ENCODE assay signal across 8 cellular contexts in the genomic region with DNA sequence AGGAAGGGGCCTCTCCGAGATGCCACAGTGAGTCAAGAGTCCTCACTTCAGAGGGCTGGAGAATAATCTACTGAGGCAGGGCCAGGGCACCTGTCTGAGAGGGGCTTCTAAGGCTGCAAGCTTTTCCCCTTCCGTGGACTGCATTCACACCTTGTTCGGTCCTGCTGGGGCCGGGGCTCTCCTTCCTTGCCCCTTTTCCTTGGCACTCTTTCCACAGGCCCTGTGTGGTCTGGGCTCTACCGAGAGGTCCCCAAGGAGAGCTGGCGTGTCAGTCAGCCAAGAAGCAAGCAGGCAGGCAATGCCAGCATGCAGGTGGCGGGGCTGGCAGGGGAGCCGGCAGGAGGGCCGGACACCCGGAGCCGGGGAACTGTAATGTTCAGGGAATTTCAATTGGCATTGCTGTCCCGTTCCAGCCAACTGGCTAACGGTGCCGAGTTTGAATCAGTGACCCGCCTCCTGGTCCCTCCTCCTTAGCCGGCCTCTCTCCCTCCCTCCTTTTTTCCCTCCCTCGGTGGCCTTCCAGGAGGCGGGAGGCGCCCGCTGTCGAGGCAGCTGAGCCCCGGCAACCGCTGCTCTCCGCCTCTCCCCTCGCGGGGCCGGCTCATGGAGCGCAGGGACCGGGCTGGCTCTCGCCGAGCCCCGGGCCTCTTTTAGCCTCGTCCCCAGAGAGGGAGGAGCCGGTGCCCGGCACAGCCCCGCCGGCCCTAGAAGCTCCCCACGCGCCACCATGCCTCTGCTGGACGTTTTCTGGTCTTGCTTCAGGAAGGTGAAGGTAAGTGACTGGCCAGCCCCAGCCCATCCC. TPM values are rescaled to one million over a fixed set of nuclear protein-coding genes. Genes with fewer than 3 reads are reported as not detected.
DNase-seq lines count a peak whose midpoint lies in the region; ATAC-seq and TF ChIP-seq lines count a peak whose summit lies in the region.

A gene with protein sequence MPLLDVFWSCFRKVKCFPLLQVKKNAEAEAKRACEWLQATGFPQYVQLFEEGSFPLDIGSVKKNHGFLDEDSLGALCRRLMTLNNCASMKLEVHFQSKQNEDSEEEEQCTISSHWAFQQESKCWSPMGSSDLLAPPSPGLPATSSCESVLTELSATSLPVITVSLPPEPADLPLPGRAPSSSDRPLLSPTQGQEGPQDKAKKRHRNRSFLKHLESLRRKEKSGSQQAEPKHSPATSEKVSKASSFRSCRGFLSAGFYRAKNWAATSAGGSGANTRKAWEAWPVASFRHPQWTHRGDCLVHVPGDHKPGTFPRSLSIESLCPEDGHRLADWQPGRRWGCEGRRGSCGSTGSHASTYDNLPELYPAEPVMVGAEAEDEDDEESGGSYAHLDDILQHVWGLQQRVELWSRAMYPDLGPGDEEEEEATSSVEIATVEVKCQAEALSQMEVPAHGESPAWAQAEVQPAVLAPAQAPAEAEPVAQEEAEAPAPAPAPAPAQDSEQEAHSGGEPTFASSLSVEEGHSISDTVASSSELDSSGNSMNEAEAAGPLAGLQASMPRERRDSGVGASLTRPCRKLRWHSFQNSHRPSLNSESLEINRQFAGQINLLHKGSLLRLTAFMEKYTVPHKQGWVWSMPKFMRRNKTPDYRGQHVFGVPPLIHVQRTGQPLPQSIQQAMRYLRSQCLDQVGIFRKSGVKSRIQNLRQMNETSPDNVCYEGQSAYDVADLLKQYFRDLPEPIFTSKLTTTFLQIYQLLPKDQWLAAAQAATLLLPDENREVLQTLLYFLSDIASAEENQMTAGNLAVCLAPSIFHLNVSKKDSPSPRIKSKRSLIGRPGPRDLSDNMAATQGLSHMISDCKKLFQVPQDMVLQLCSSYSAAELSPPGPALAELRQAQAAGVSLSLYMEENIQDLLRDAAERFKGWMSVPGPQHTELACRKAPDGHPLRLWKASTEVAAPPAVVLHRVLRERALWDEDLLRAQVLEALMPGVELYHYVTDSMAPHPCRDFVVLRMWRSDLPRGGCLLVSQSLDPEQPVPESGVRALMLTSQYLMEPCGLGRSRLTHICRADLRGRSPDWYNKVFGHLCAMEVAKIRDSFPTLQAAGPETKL (plus strand): TSS at position 511 of the 802 bp plus-strand sequence. CDS start 217 bp downstream, at position 728.

- no peak within 1 kb of the TSS for H3K27ac Mint-ChIP-seq in WTC11

- ATAC-seq in WTC11 (peak; percentile 85), sciatic nerve (peak; percentile 78), GM21528 (IDR thresholded peaks at IDR 0.05; ENCODE audit: low FRiP score, unreplicated experiment) (no peak), HG02970 (IDR thresholded peaks at IDR 0.05; ENCODE audit: low FRiP score, unreplicated experiment) (no peak), GM18511 (IDR thresholded peaks at IDR 0.05; ENCODE audit: unreplicated experiment) (no peak), HG03196 (IDR thresholded peaks at IDR 0.05; ENCODE audit: unreplicated experiment) (no peak)

- H3K4me1 Mint-ChIP-seq in WTC11 = peaks cover 11% of the 10 kb centered on the region

- peak within 1 kb of the TSS; percentile 26 to 34 for H3K4me3 ChIP-seq in right atrium auricular region

- H3K36me3 ChIP-seq in ES-I3 (ENCODE audit: insufficient read depth, low read length) (no peaks in the 10 kb centered on the region), right atrium auricular region (no peaks in the 10 kb centered on the region)

- intact Hi-C loops in sciatic nerve (cut with DNase I) = no loop called here

- H3K36me3 Mint-ChIP-seq in WTC11 = no peaks in the 10 kb centered on the region

- peak within 1 kb of the TSS; percentile 53 for H3K9ac ChIP-seq in ES-I3 (ENCODE audit: low read depth, low read length)

- POLR2A ChIA-PET in WTC11 (lab: Charles Lee) = interaction anchor here (0.6 kb wide), 1 partner anchor 450 kb away, joined by 3 read pairs; no protein-coding TSS in a partner anchor

- H3K9me3 ChIP-seq in ES-I3 (ENCODE audit: control insufficient read depth, insufficient read depth, low read length) = no peaks in the 10 kb centered on the region
- H3K9me3 ChIP-seq in right atrium auricular region = no peaks in the 10 kb centered on the region

- peak within 1 kb of the TSS; percentile 45 for H3K4me3 Mint-ChIP-seq in WTC11

- DNase-seq in WTC11 (ENCODE audit: low spot score) = peak; percentile 54
- DNase-seq in right atrium auricular region (ENCODE audit: low spot score) = no peak
- peak; percentile 68 for DNase-seq in sciatic nerve (ENCODE audit: low spot score)

- no peak within 1 kb of the TSS for H3K27ac ChIP-seq in right atrium auricular region

- H3K9me3 Mint-ChIP-seq in WTC11 = no peaks in the 10 kb centered on the region

- no peaks in the 10 kb centered on the region for H3K27me3 ChIP-seq in right atrium auricular region

- CTCF ChIA-PET in WTC11 (lab: Charles Lee) = interaction anchor here (1.4 to 2.6 kb wide), 2 partner anchors 48 to 63 kb away, joined by 4 to 10 read pairs; no protein-coding TSS in a partner anchor

- H3K27me3 Mint-ChIP-seq in WTC11 (ENCODE audit: low read depth) = peaks cover 11% of the 10 kb centered on the region

- TF ChIP-seq CTCF in WTC11 (IDR thresholded peaks at IDR 0.05) (no peak), right atrium auricular region (IDR thresholded peaks at IDR 0.05) (no peak)

- H3K4me1 ChIP-seq in ES-I3 (ENCODE audit: insufficient read depth, low read length) (peaks cover 28% of the 10 kb centered on the region), right atrium auricular region (no peaks in the 10 kb centered on the region)

TF ChIP-seq in WTC11, 78 proteins besides CTCF, POLR2A, EP300 and RAD21 (continues in another document):
- TF ChIP-seq ZNF121 (CRISPR knock-in tag; IDR thresholded peaks at IDR 0.05) (no peak), NR2C2 (CRISPR knock-in tag; IDR thresholded peaks at IDR 0.05) (no peak), SP1 (CRISPR knock-in tag; conservative IDR thresholded peaks at IDR 0.05) (no peak), ELF4 (CRISPR knock-in tag; IDR thresholded peaks at IDR 0.05; ENCODE audit: low read depth) (no peak), KAT7 (CRISPR knock-in tag; IDR thresholded peaks at IDR 0.05; ENCODE audit: borderline replicate concordance) (no peak), CREM (CRISPR knock-in tag; IDR thresholded peaks at IDR 0.05) (no peak)
- TF ChIP-seq, protein P1, sequence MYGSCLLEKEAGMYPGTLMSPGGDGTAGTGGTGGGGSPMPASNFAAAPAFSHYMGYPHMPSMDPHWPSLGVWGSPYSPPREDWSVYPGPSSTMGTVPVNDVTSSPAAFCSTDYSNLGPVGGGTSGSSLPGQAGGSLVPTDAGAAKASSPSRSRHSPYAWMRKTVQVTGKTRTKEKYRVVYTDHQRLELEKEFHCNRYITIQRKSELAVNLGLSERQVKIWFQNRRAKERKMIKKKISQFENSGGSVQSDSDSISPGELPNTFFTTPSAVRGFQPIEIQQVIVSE (CRISPR knock-in tag; IDR thresholded peaks at IDR 0.05; ENCODE audit: borderline replicate concordance) = no peak
- TF ChIP-seq, protein P2, sequence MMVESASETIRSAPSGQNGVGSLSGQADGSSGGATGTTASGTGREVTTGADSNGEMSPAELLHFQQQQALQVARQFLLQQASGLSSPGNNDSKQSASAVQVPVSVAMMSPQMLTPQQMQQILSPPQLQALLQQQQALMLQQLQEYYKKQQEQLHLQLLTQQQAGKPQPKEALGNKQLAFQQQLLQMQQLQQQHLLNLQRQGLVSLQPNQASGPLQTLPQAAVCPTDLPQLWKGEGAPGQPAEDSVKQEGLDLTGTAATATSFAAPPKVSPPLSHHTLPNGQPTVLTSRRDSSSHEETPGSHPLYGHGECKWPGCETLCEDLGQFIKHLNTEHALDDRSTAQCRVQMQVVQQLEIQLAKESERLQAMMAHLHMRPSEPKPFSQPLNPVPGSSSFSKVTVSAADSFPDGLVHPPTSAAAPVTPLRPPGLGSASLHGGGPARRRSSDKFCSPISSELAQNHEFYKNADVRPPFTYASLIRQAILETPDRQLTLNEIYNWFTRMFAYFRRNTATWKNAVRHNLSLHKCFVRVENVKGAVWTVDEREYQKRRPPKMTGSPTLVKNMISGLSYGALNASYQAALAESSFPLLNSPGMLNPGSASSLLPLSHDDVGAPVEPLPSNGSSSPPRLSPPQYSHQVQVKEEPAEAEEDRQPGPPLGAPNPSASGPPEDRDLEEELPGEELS (CRISPR knock-in tag; IDR thresholded peaks at IDR 0.05) = no peak
- TF ChIP-seq, protein P3, sequence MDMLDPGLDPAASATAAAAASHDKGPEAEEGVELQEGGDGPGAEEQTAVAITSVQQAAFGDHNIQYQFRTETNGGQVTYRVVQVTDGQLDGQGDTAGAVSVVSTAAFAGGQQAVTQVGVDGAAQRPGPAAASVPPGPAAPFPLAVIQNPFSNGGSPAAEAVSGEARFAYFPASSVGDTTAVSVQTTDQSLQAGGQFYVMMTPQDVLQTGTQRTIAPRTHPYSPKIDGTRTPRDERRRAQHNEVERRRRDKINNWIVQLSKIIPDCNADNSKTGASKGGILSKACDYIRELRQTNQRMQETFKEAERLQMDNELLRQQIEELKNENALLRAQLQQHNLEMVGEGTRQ (CRISPR knock-in tag; IDR thresholded peaks at IDR 0.05) = no peak
- TF ChIP-seq, protein P4, sequence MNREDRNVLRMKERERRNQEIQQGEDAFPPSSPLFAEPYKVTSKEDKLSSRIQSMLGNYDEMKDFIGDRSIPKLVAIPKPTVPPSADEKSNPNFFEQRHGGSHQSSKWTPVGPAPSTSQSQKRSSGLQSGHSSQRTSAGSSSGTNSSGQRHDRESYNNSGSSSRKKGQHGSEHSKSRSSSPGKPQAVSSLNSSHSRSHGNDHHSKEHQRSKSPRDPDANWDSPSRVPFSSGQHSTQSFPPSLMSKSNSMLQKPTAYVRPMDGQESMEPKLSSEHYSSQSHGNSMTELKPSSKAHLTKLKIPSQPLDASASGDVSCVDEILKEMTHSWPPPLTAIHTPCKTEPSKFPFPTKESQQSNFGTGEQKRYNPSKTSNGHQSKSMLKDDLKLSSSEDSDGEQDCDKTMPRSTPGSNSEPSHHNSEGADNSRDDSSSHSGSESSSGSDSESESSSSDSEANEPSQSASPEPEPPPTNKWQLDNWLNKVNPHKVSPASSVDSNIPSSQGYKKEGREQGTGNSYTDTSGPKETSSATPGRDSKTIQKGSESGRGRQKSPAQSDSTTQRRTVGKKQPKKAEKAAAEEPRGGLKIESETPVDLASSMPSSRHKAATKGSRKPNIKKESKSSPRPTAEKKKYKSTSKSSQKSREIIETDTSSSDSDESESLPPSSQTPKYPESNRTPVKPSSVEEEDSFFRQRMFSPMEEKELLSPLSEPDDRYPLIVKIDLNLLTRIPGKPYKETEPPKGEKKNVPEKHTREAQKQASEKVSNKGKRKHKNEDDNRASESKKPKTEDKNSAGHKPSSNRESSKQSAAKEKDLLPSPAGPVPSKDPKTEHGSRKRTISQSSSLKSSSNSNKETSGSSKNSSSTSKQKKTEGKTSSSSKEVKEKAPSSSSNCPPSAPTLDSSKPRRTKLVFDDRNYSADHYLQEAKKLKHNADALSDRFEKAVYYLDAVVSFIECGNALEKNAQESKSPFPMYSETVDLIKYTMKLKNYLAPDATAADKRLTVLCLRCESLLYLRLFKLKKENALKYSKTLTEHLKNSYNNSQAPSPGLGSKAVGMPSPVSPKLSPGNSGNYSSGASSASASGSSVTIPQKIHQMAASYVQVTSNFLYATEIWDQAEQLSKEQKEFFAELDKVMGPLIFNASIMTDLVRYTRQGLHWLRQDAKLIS (CRISPR knock-in tag; IDR thresholded peaks at IDR 0.05; ENCODE audit: borderline replicate concordance) = no peak

RNA-seq across cellular contexts. Expression of the gene that starts here (rescaled TPM):
- 3.1 to 8.5 TPM (median 3.8 TPM) in 3 replicates for total RNA-seq in WTC11 (2021)
- total RNA-seq in right atrium auricular region = 10 to 100 TPM in 1 of 2 donors, 1 to 10 TPM in 1; 8.3 to 14.6 TPM
- 24.2 TPM for total RNA-seq in sciatic nerve

Comparison
In these comparisons a context has a peak if more than half of its experiments do, and no peak if none do; other contexts are left out.
1. ATAC-seq: peak in WTC11 (single experiment) and sciatic nerve (single experiment); none in GM21528 (single experiment), HG02970 (single experiment), GM18511 (single experiment) and HG03196 (single experiment).